Comparison of ENCODE assay signal across 1 cellular context in genomic region chr5:100841358-100842076, GRCh38.
TF ChIP-seq lines count a peak whose summit lies in the region.

No MANE protein-coding gene starts in this region.

TF ChIP-seq in GM12878, 131 proteins besides CTCF, POLR2A, EP300 and RAD21 (continued from another document):
- TF ChIP-seq, protein P1, sequence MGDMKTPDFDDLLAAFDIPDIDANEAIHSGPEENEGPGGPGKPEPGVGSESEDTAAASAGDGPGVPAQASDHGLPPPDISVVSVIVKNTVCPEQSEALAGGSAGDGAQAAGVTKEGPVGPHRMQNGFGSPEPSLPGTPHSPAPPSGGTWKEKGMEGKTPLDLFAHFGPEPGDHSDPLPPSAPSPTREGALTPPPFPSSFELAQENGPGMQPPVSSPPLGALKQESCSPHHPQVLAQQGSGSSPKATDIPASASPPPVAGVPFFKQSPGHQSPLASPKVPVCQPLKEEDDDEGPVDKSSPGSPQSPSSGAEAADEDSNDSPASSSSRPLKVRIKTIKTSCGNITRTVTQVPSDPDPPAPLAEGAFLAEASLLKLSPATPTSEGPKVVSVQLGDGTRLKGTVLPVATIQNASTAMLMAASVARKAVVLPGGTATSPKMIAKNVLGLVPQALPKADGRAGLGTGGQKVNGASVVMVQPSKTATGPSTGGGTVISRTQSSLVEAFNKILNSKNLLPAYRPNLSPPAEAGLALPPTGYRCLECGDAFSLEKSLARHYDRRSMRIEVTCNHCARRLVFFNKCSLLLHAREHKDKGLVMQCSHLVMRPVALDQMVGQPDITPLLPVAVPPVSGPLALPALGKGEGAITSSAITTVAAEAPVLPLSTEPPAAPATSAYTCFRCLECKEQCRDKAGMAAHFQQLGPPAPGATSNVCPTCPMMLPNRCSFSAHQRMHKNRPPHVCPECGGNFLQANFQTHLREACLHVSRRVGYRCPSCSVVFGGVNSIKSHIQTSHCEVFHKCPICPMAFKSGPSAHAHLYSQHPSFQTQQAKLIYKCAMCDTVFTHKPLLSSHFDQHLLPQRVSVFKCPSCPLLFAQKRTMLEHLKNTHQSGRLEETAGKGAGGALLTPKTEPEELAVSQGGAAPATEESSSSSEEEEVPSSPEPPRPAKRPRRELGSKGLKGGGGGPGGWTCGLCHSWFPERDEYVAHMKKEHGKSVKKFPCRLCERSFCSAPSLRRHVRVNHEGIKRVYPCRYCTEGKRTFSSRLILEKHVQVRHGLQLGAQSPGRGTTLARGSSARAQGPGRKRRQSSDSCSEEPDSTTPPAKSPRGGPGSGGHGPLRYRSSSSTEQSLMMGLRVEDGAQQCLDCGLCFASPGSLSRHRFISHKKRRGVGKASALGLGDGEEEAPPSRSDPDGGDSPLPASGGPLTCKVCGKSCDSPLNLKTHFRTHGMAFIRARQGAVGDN (IDR thresholded peaks at IDR 0.05), result 0 out of 2 replicates have a peak, but pooled peaks have one; percentile 50
- peak in 1 of 2 experiments; percentile 31; a peak in 1 of 4 replicates for TF ChIP-seq IKZF2 (IDR thresholded peaks at IDR 0.05)
- TF ChIP-seq ZNF24 (IDR thresholded peaks at IDR 0.05), result peak; percentile 80; the same call in 1 of the 2 replicates
- no peak for TF ChIP-seq ZBED1 (IDR thresholded peaks at IDR 0.05; ENCODE audit: borderline replicate concordance)
- no peak for TF ChIP-seq KAT2A (conservative IDR thresholded peaks at IDR 0.05; ENCODE audit: control insufficient read depth, low read depth, low read length)
- no peak for TF ChIP-seq SMC3 (IDR thresholded peaks at IDR 0.05; ENCODE audit: borderline replicate concordance, low read length)
- no peak for TF ChIP-seq ZSCAN29 (IDR thresholded peaks at IDR 0.05)
